10 cellular contexts compared by ENCODE assay signal in the genomic region with DNA sequence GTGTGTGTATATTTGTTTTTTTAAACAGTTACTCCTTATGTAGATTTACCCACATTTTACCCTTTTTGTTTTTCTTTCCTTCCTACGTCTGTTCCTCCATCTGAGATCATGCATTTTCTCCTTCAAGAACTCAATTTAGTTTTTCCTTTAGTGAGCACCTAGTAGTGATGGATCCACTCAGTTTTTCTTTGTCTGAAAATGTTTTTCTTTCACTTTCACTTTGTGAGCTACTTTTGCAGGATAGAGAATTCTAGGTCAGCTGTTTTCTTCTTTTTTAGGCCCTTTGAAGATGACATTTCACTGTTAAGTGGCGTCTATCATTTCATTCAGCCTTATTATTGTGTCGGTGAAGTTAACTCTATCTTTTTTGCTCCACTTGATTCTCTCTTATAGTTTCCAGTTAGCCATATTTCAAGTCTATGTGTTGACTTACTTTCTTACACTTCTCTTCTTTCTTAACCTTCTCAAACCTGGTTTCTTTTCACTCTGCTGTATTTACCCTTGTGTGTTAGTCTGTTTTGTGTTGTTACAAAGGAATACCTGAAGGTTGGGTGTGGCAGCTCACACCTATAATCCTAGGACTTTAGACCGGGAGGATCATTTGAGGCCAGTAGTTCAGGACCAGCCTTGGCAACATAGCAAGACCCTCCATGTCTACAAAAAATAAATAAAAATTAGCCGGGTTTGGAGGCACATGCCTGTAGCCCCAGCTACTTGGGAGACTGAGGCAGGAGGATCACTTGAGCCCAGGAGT. TPM values are rescaled to one million over a fixed set of nuclear protein-coding genes. Genes with fewer than 3 reads are reported as not detected.
DNase-seq lines count a peak whose midpoint lies in the region; ATAC-seq and TF ChIP-seq lines count a peak whose summit lies in the region.
"Had no signal": no experiment of that assay in that cellular context is flagged by ENCODE, and none has a peak within 500 bp of the region (broad histone marks: within the 10 kb centered on the region; RNA-seq: fewer than 3 reads in every experiment).

No MANE protein-coding gene starts in this region.

- no peak for ATAC-seq in left ventricle myocardium superior

- H3K27ac Mint-ChIP-seq in MCF 10A (ENCODE audit: low read depth, unreplicated experiment) = peak overlapping the region; percentile 26
- peak overlapping the region; percentile 53 for H3K27ac Mint-ChIP-seq in activated CD4-positive, alpha-beta memory T cell treated with anti-CD3 and anti-CD28 coated beads for 36 hours

- DNase-seq in MCF 10A (ENCODE audit: unreplicated experiment) (no peak), breast epithelium (ENCODE audit: low spot score in 2 of 2) (no peak), hepatocyte (ENCODE audit: low spot score) (no peak), transverse colon (peak; percentile 23), NCI-H2171 treated with DMSO at 0.1 percent for 48 hours (lab: John Stamatoyannopoulos, UW) (no peak), left ventricle myocardium superior (no peak)
- DNase-seq in activated CD4-positive, alpha-beta memory T cell treated with anti-CD3 and anti-CD28 coated beads for 36 hours = no peak
- DNase-seq in stimulated activated CD4-positive, alpha-beta T cell treated with anti-CD3 and anti-CD28 coated beads, Interleukin-4, amount 100 ng/mL, for 1 hour = no peak
- DNase-seq: activated CD8-positive, alpha-beta memory T cell treated with anti-CD3 and anti-CD28 coated beads for 24 hours; BE2C had no signal

- H2AFZ ChIP-seq in hepatocyte = no peak overlapping the region

- H3K36me3 ChIP-seq in breast epithelium (no peaks in the 10 kb centered on the region), hepatocyte (replicated peaks; ENCODE audit: insufficient read depth, low read depth) (no peaks in the 10 kb centered on the region), transverse colon (peaks cover 0 to 19% (median 5%) of the 10 kb centered on the region in 4 donors)
- H3K36me3 ChIP-seq: BE2C had no signal

- no peaks in the 10 kb centered on the region for H3K79me2 ChIP-seq in hepatocyte

- no peaks in the 10 kb centered on the region for H3K9me3 ChIP-seq in breast epithelium
- no peaks in the 10 kb centered on the region for H3K9me3 ChIP-seq in hepatocyte (ENCODE audit: low read depth)
- no peaks in the 10 kb centered on the region for H3K9me3 ChIP-seq in transverse colon
- H3K9me3 ChIP-seq: BE2C had no signal

- peaks cover 63% of the 10 kb centered on the region for H3K36me3 Mint-ChIP-seq in MCF 10A (ENCODE audit: insufficient read depth, unreplicated experiment)
- peaks cover 33% of the 10 kb centered on the region for H3K36me3 Mint-ChIP-seq in activated CD4-positive, alpha-beta memory T cell treated with anti-CD3 and anti-CD28 coated beads for 36 hours

- H3K27me3 ChIP-seq in breast epithelium (no peaks in the 10 kb centered on the region), hepatocyte (no peaks in the 10 kb centered on the region), transverse colon (no peaks in the 10 kb centered on the region)
- H3K27me3 ChIP-seq: BE2C had no signal

- POLR2A ChIA-PET in MCF 10A (lab: Yijun Ruan, JAX) = interaction anchor here (0.6 to 1.4 kb wide), 6 partner anchors 13 to 96 kb away, joined by 3 to 4 read pairs (median 3); partner anchors contain the start of genes PHC3 and SKIL
- POLR2A ChIA-PET in activated CD4-positive, alpha-beta memory T cell treated with anti-CD3 and anti-CD28 coated beads for 36 hours (lab: Charles Lee) = interaction anchor here (1.0 kb wide), 1 partner anchor 80 kb away, joined by 3 read pairs; the partner anchor contains the start of gene SKIL

- peak overlapping the region; percentile 6 for H3K4me3 Mint-ChIP-seq in MCF 10A (ENCODE audit: unreplicated experiment)
- peak overlapping the region; percentile 62 for H3K4me3 Mint-ChIP-seq in activated CD4-positive, alpha-beta memory T cell treated with anti-CD3 and anti-CD28 coated beads for 36 hours

- BruUV-seq in MCF 10A (replicated peaks; lab: Mats Ljungman, UMichigan) = no TSS peak

- H3K4me1 ChIP-seq in breast epithelium (no peaks in the 10 kb centered on the region), hepatocyte (ENCODE audit: insufficient read depth) (peaks cover 5% of the 10 kb centered on the region), transverse colon (peaks cover 0 to 16% (median 13%) of the 10 kb centered on the region in 4 donors)
- H3K4me1 ChIP-seq: BE2C had no signal

- H4K20me1 ChIP-seq in hepatocyte (ENCODE audit: insufficient read depth, poor library complexity, severe bottlenecking) = no peaks in the 10 kb centered on the region

- TF ChIP-seq CTCF in MCF 10A (IDR thresholded peaks at IDR 0.05; ENCODE audit: unreplicated experiment) (no peak), breast epithelium (IDR thresholded peaks at IDR 0.05) (no peak), hepatocyte (IDR thresholded peaks at IDR 0.05; ENCODE audit: poor library complexity) (no peak), transverse colon (IDR thresholded peaks at IDR 0.05) (no peak)

- no peaks in the 10 kb centered on the region for H3K9me3 Mint-ChIP-seq in MCF 10A (ENCODE audit: unreplicated experiment)
- H3K9me3 Mint-ChIP-seq in activated CD4-positive, alpha-beta memory T cell treated with anti-CD3 and anti-CD28 coated beads for 36 hours = no peaks in the 10 kb centered on the region

- no peaks in the 10 kb centered on the region for H3K27me3 Mint-ChIP-seq in MCF 10A (ENCODE audit: insufficient read depth, unreplicated experiment)
- no peaks in the 10 kb centered on the region for H3K27me3 Mint-ChIP-seq in activated CD4-positive, alpha-beta memory T cell treated with anti-CD3 and anti-CD28 coated beads for 36 hours

- H3K4me2 ChIP-seq in hepatocyte = peak overlapping the region; percentile 60

- no peak overlapping the region for H3K27ac ChIP-seq in breast epithelium
- peak overlapping the region; percentile 39 for H3K27ac ChIP-seq in hepatocyte
- peak overlapping the region; percentile 51 to 76 (median 66) for H3K27ac ChIP-seq in transverse colon

- H3K4me1 Mint-ChIP-seq in MCF 10A (ENCODE audit: insufficient read depth, unreplicated experiment) = peaks cover 7% of the 10 kb centered on the region
- H3K4me1 Mint-ChIP-seq in activated CD4-positive, alpha-beta memory T cell treated with anti-CD3 and anti-CD28 coated beads for 36 hours (ENCODE audit: low read depth) = peaks cover 24% of the 10 kb centered on the region

- CTCF ChIA-PET in MCF 10A (lab: Yijun Ruan, JAX) = interaction anchor here (0.6 kb wide), 1 partner anchor 551 kb away, joined by 3 read pairs; no protein-coding TSS in a partner anchor
- CTCF ChIA-PET in activated CD4-positive, alpha-beta memory T cell treated with anti-CD3 and anti-CD28 coated beads for 36 hours (lab: Charles Lee) = no interaction called here

- no peaks in the 10 kb centered on the region for H3K9me2 ChIP-seq in hepatocyte (replicated peaks; ENCODE audit: insufficient read depth)

- in situ Hi-C loops in transverse colon (cut with MboI; ENCODE audit: low pct_ligation_motif_present in 1 of 4, low pct_unique_long_range_greater_than_20kb in 1 of 4, low sequenced_read_pairs in 3 of 4) = no loop called here

- TF ChIP-seq POLR2A in breast epithelium (IDR thresholded peaks at IDR 0.05) (no peak), transverse colon (IDR thresholded peaks at IDR 0.05) (no peak)

- H3K4me3 ChIP-seq in breast epithelium (no peak overlapping the region), hepatocyte (no peak overlapping the region), transverse colon (peak overlapping the region in 2 of 4 donors; percentile 5 to 26)

- TF ChIP-seq EP300 in transverse colon (IDR thresholded peaks at IDR 0.05; ENCODE audit: low read depth) = no peak

- intact Hi-C loops in MCF 10A (cut with micrococcal nuclease) = no loop called here
- intact Hi-C loops in breast epithelium (cut with DNase I; ENCODE audit: low total_unique reads) = no loop called here
- intact Hi-C loops in activated CD4-positive, alpha-beta memory T cell treated with anti-CD3 and anti-CD28 coated beads for 36 hours (cut with micrococcal nuclease) = loop anchor here (10.0 kb wide), 1 partner anchor 93 kb away; the partner anchor contains the start of gene PHC3
- intact Hi-C loops in transverse colon (cut with DNase I; ENCODE audit: low total_unique reads) = no loop called here
- intact Hi-C loops in left ventricle myocardium superior (cut with micrococcal nuclease) = no loop called here

- WGBS in hepatocyte (ENCODE audit: low lambda C conversion rate, missing lambda C conversion rate) = 91% methylated on average over 5 of the region's 5 CpGs
- 62 to 71% methylated on average over 5 of the region's 5 CpGs for WGBS in transverse colon (ENCODE audit: low coverage in 1 of 2), 2 donors

RNA-seq across cellular contexts. Expression of gene PRKCI, which starts 55.8 kb away (rescaled TPM):
- 46.3 and 62.8 TPM in 2 replicates for total RNA-seq in MCF 10A (2022)
- total RNA-seq in breast epithelium = 10 to 100 TPM; 19.4 to 68.3 (median 61.9) TPM
- 10 to 100 TPM; 27.0 to 27.6 TPM for total RNA-seq in activated CD4-positive, alpha-beta memory T cell treated with anti-CD3 and anti-CD28 coated beads for 36 hours
- 47.3 and 51.8 TPM in 2 replicates for total RNA-seq in hepatocyte
- 25.8 and 28.6 TPM in 2 replicates for polyA plus RNA-seq in hepatocyte
- 10 to 100 TPM; 21.1 to 52.1 (median 36.0) TPM for total RNA-seq in transverse colon
- 15.8 TPM for total RNA-seq in left ventricle myocardium superior

Comparison
In these comparisons a context has a peak if more than half of its experiments do, and no peak if none do; other contexts are left out.
1. H3K27ac ChIP-seq: peak in hepatocyte (single experiment) and transverse colon (4 of 4); none in breast epithelium (0 of 2).